In the genomic region with DNA sequence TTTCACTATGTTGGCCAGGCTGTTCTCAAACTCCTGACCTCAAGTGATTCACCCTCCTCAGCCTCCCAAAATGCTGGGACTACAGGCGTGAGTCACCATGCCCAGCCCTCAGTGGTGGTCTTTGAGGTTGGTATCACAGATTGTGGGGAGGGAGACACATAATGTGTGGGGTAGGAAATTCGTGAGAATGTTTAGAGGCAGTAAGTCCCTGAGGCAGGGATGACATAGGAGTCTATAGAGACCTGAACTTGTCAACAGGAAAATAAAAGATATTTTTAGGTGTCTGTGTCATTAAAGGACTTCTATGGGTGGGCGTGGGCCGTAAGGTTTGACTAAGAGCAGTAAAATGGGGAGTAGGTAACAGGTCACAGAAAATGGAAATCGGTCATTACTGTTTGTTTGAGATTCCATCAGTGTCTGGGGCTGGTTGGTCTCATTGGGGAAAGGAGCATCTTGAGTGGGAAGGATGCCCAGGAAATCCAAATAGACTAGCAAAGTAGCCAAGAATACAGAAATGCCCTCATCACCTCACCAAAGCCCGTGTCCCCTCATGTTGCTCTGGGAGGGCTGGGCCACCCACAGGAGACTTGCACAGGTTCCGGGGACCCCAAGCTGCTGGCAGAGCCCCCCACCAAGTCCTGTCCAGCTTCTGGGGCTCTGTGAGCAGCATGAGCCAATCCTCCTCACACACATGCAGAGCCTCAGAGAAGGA, we compare ENCODE assay signal across 9 cellular contexts.
DNase-seq lines count a peak whose midpoint lies in the region; ATAC-seq and TF ChIP-seq lines count a peak whose summit lies in the region.
"Had no signal": no experiment of that assay in that cellular context is flagged by ENCODE, and none has a peak within 500 bp of the region (broad histone marks: within the 10 kb centered on the region; RNA-seq: fewer than 3 reads in every experiment).

No MANE protein-coding gene starts in this region.

- no peak for TF ChIP-seq RAD21 in IMR-90 (IDR thresholded peaks at IDR 0.05; ENCODE audit: low read length)

- H3K27me3 ChIP-seq in IMR-90 (ENCODE audit: control insufficient read depth, insufficient read depth, low read length) (peaks cover 5% of the 10 kb centered on the region), sigmoid colon (no peaks in the 10 kb centered on the region)
- H3K27me3 ChIP-seq: tibial artery had no signal

- peaks cover 12% of the 10 kb centered on the region for H3K9me1 ChIP-seq in IMR-90 (ENCODE audit: insufficient read depth, low read length)

- no peak overlapping the region for H4K5ac ChIP-seq in IMR-90 (ENCODE audit: low read depth, low read length)

- CTCF ChIA-PET in IMR-90 (lab: Yijun Ruan, JAX): no interaction called here

- WGBS in IMR-90 (ENCODE audit: extremely low coverage in 2 of 2, insufficient read length in 1 of 2), 2 experiments: 75% methylated on average over 4 of the region's 7 CpGs; no CpG with 5 or more reads in 1 of the 2 experiments
- WGBS in sigmoid colon, 2 donors: 53 to 63% methylated on average over 7 of the region's 7 CpGs

- H3K4ac ChIP-seq in IMR-90 (ENCODE audit: low read depth, low read length): no peak overlapping the region

- H3K9me3 ChIP-seq in IMR-90 (ENCODE audit: control insufficient read depth, insufficient read depth, low read length): no peaks in the 10 kb centered on the region
- no peaks in the 10 kb centered on the region for H3K9me3 ChIP-seq in sigmoid colon
- H3K9me3 ChIP-seq: tibial artery had no signal

- no peak for TF ChIP-seq CTCF in AG10803 (conservative IDR thresholded peaks at IDR 0.05; ENCODE audit: low read length)
- TF ChIP-seq CTCF in IMR-90 (conservative IDR thresholded peaks at IDR 0.05; ENCODE audit: low read depth, low read length): no peak
- TF ChIP-seq CTCF in sigmoid colon (IDR thresholded peaks at IDR 0.05): no peak

- no peak overlapping the region for H3K18ac ChIP-seq in IMR-90 (ENCODE audit: low read depth, low read length)

- in situ Hi-C loops in IMR-90 (cut with MboI; ENCODE audit: low sequenced_read_pairs): no loop called here

- dilution Hi-C loops in IMR-90 (cut with HindIII; ENCODE audit: low sequenced_read_pairs, unreplicated experiment): no loop called here

- no peaks in the 10 kb centered on the region for H3K79me1 ChIP-seq in IMR-90 (ENCODE audit: low read depth in 1 of 2, low read length in 2 of 2)

- TF ChIP-seq POLR2A in IMR-90 (IDR thresholded peaks at IDR 0.05; ENCODE audit: low read depth, low read length) (no peak), sigmoid colon (IDR thresholded peaks at IDR 0.05) (no peak)

- H2AFZ ChIP-seq in IMR-90 (replicated peaks; ENCODE audit: low read length, poor library complexity): no peak overlapping the region

- H2BK20ac ChIP-seq in IMR-90 (ENCODE audit: low read depth, low read length): no peak overlapping the region

- no peak overlapping the region for H3K14ac ChIP-seq in IMR-90 (replicated peaks; ENCODE audit: low read depth, low read length)

- no peak overlapping the region for H2BK120ac ChIP-seq in IMR-90 (ENCODE audit: low read depth, low read length)

- H3K4me2 ChIP-seq in IMR-90 (ENCODE audit: low read depth, low read length): no peak overlapping the region

- no peak for ATAC-seq in IMR-90 (ENCODE audit: low read depth)
- no peak for ATAC-seq in GM21825 (IDR thresholded peaks at IDR 0.05; ENCODE audit: unreplicated experiment)

- no peak overlapping the region; the same call in 2 of the 3 replicates for H2BK15ac ChIP-seq in IMR-90 (ENCODE audit: low read depth, low read length)

- TF ChIP-seq EP300 in sigmoid colon (IDR thresholded peaks at IDR 0.05): no peak

- H3K56ac ChIP-seq in IMR-90 (ENCODE audit: extremely low read depth, insufficient read depth, low read length): no peak overlapping the region

- POLR2A ChIA-PET in IMR-90 (lab: Charles Lee; ENCODE audit: unreplicated experiment): no interaction called here

- H3K27ac ChIP-seq in IMR-90 (ENCODE audit: insufficient read depth, low read length) (no peak overlapping the region), sigmoid colon (no peak overlapping the region)
- H3K27ac ChIP-seq: tibial artery had no signal

- no peak overlapping the region for H2AK9ac ChIP-seq in IMR-90 (replicated peaks; ENCODE audit: low read depth, low read length, poor library complexity)

- H3K4me3 ChIP-seq in AG10803 (ENCODE audit: low read length) (no peak overlapping the region), IMR-90 (ENCODE audit: insufficient read depth, low read depth, low read length) (no peak overlapping the region), sigmoid colon (no peak overlapping the region)
- H3K4me3 ChIP-seq: tibial artery had no signal

- H3K23ac ChIP-seq in IMR-90 (ENCODE audit: low read depth, low read length): no peak overlapping the region

- H2BK5ac ChIP-seq in IMR-90 (ENCODE audit: low read depth, low read length, poor library complexity, severe bottlenecking): no peak overlapping the region

- DNase-seq in AG10803 (ENCODE audit: low read depth) (peak; percentile 39), IMR-90 (peak; percentile 25), kidney tubule cell (ENCODE audit: low spot score) (peak; percentile 44), sigmoid colon (no peak), globus pallidus (ENCODE audit: low spot score) (no peak), NCI-H774 (lab: John Stamatoyannopoulos, UW) (no peak)
- peak; percentile 66 for DNase-seq in activated CD8-positive, alpha-beta memory T cell treated with anti-CD3 and anti-CD28 coated beads, Interleukin-2, amount 50 U/mL, for 4 hours
- DNase-seq: tibial artery had no signal

- H3K36me3 ChIP-seq in IMR-90 (ENCODE audit: control insufficient read depth, insufficient read depth, low read length) (no peaks in the 10 kb centered on the region), sigmoid colon (no peaks in the 10 kb centered on the region)
- H3K36me3 ChIP-seq: tibial artery had no signal

- H4K20me1 ChIP-seq in IMR-90 (ENCODE audit: insufficient read depth, low read length): no peaks in the 10 kb centered on the region

- H3K4me1 ChIP-seq in IMR-90 (ENCODE audit: control insufficient read depth, insufficient read depth, low read length) (peaks cover 7% of the 10 kb centered on the region), sigmoid colon (peaks cover 0 to 10% (median 4%) of the 10 kb centered on the region in 4 donors)

- no TSS peak for BruUV-seq in IMR-90 (replicated peaks; lab: Mats Ljungman, UMichigan)

- H4K8ac ChIP-seq in IMR-90 (ENCODE audit: low read depth in 2 of 2, low read length in 2 of 2): no peak overlapping the region

- intact Hi-C loops in IMR-90 (cut with micrococcal nuclease) (no loop called here), sigmoid colon (cut with DNase I) (no loop called here)

- H3K9ac ChIP-seq in IMR-90 (ENCODE audit: low read depth, low read length): no peak overlapping the region

- no peak overlapping the region for H4K91ac ChIP-seq in IMR-90 (ENCODE audit: insufficient read depth, low read depth, low read length)

- H2AK5ac ChIP-seq in IMR-90 (ENCODE audit: low read depth, low read length): no peak overlapping the region

TF ChIP-seq in IMR-90, 13 proteins besides CTCF, POLR2A, EP300 and RAD21:
- TF ChIP-seq CHD1 (IDR thresholded peaks at IDR 0.05; ENCODE audit: low read depth, low read length) (no peak), BHLHE40 (IDR thresholded peaks at IDR 0.05; ENCODE audit: low read depth, low read length) (no peak), MAFK (IDR thresholded peaks at IDR 0.05; ENCODE audit: low read depth, low read length) (no peak), MAZ (IDR thresholded peaks at IDR 0.05; ENCODE audit: borderline replicate concordance, low read depth, low read length) (no peak), CEBPB (IDR thresholded peaks at IDR 0.05; ENCODE audit: low read depth, low read length) (no peak), MXI1 (IDR thresholded peaks at IDR 0.05; ENCODE audit: borderline replicate concordance, low read depth, low read length) (no peak), RFX5 (IDR thresholded peaks at IDR 0.05; ENCODE audit: low read depth, low read length) (no peak), NFE2L2 (IDR thresholded peaks at IDR 0.05; ENCODE audit: low read depth, low read length) (no peak), RCOR1 (IDR thresholded peaks at IDR 0.05; ENCODE audit: insufficient replicate concordance, low read length) (no peak), FOS (IDR thresholded peaks at IDR 0.05; ENCODE audit: low read depth, low read length) (no peak), SMC3 (IDR thresholded peaks at IDR 0.05; ENCODE audit: low read depth, low read length) (no peak)
- TF ChIP-seq, protein P1, sequence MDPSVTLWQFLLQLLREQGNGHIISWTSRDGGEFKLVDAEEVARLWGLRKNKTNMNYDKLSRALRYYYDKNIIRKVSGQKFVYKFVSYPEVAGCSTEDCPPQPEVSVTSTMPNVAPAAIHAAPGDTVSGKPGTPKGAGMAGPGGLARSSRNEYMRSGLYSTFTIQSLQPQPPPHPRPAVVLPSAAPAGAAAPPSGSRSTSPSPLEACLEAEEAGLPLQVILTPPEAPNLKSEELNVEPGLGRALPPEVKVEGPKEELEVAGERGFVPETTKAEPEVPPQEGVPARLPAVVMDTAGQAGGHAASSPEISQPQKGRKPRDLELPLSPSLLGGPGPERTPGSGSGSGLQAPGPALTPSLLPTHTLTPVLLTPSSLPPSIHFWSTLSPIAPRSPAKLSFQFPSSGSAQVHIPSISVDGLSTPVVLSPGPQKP (IDR thresholded peaks at IDR 0.05; ENCODE audit: borderline replicate concordance, low read depth, low read length): no peak
- TF ChIP-seq, protein P2, sequence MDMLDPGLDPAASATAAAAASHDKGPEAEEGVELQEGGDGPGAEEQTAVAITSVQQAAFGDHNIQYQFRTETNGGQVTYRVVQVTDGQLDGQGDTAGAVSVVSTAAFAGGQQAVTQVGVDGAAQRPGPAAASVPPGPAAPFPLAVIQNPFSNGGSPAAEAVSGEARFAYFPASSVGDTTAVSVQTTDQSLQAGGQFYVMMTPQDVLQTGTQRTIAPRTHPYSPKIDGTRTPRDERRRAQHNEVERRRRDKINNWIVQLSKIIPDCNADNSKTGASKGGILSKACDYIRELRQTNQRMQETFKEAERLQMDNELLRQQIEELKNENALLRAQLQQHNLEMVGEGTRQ (IDR thresholded peaks at IDR 0.05; ENCODE audit: low read depth, low read length): no peak

Comparison
In these comparisons a context has a peak if more than half of its experiments do, and no peak if none do; other contexts are left out.
1. DNase-seq: peak in AG10803 (single experiment), IMR-90 (single experiment), activated CD8-positive, alpha-beta memory T cell treated with anti-CD3 and anti-CD28 coated beads, Interleukin-2, amount 50 U/mL, for 4 hours (single experiment) and kidney tubule cell (single experiment); none in sigmoid colon (single experiment), globus pallidus (single experiment) and NCI-H774 (single experiment).